ENCODE assay signal across 1 cellular context in genomic region chr3:20186600-20187004, GRCh38.
A peak's percentile ranks its signal among the peaks of the same experiment; 100 is the strongest.
TF ChIP-seq lines count a peak whose summit lies in the region.

No MANE protein-coding gene starts in this region.

TF ChIP-seq in K562, 482 proteins besides CTCF, POLR2A, EP300 and RAD21 (continued from another document):
- TF ChIP-seq ZFP91 (CRISPR knock-in tag; IDR thresholded peaks at IDR 0.05) (no peak), SMARCC2 (IDR thresholded peaks at IDR 0.05; ENCODE audit: low read depth) (0 out of 2 replicates have a peak, but pooled peaks have one; percentile 25), NR2C1 (IDR thresholded peaks at IDR 0.05) (no peak), NR2C1 (tag; IDR thresholded peaks at IDR 0.05) (0 out of 2 replicates have a peak, but pooled peaks have one; percentile 3), NR2C2 (CRISPR knock-in tag; IDR thresholded peaks at IDR 0.05) (no peak), NR2C2 (tag; IDR thresholded peaks at IDR 0.05) (peak; percentile 30; the same call in 1 of the 2 replicates)
